11 cellular contexts compared by ENCODE assay signal in the genomic region with DNA sequence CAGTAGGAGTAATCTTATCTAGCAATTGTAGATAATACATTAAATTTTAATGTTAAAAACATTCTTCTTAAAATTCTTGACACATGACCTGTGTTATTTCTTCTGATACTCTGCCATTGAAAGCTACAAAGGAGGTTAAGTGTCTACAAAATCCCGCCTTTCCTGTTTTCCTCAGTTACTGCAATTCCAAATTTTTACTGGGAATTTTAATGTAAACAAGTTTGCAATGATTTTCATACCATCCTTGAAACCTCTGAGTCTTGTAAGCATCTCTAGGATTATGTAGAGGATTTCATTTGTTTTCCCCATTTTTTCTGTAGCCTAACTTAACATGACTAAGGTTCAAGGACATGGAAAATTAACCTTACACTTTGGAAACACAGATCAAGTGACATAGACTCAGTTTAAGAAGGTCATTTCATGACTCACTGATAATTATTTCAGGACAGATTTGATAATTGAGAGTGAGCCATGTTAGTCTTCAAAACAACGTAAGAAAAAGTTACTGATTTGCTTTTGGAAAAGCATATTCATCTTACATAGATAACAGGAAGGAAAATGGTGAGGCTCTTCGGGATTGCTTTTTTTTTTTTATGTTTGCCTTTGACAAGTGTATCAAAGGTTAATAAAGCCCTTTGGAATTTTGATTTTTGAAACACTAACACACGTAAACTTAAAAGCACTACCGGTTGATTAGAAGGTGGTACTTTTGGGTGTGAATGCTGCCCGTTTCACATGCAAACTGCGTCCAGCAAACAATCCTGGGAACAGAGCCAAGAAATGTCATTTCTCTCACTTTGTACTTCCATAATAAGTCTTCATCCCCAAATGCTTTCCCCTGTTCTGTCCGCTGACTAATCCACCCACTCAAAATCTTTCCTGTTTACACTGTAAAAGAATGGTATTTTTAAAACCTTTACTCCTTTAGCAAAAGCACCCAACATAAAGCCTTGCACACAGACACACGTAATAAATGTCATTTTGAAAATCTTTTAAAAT. TPM values are rescaled to one million over a fixed set of nuclear protein-coding genes. Genes with fewer than 3 reads are reported as not detected.
A peak's percentile ranks its signal among the peaks of the same experiment; 100 is the strongest.
DNase-seq lines count a peak whose midpoint lies in the region; ATAC-seq and TF ChIP-seq lines count a peak whose summit lies in the region.
"Had no signal": no experiment of that assay in that cellular context is flagged by ENCODE, and none has a peak within 500 bp of the region (broad histone marks: within the 10 kb centered on the region; RNA-seq: fewer than 3 reads in every experiment).

No MANE protein-coding gene starts in this region.

- no peaks in the 10 kb centered on the region for H3K9me3 ChIP-seq in Peyer's patch

- H3K9me3 Mint-ChIP-seq in Calu3 (ENCODE audit: low read depth, unreplicated experiment) (no peaks in the 10 kb centered on the region), osteocyte (ENCODE audit: unreplicated experiment) (peaks cover 15% of the 10 kb centered on the region)
- no peaks in the 10 kb centered on the region for H3K9me3 Mint-ChIP-seq in activated naive CD8-positive, alpha-beta T cell treated with anti-CD3 and anti-CD28 coated beads for 36 hours

- no peak for TF ChIP-seq POLR2A in Peyer's patch (IDR thresholded peaks at IDR 0.05)

- H3K4me3 ChIP-seq in epithelial cell of proximal tubule (ENCODE audit: low read depth, low read length) (no peak overlapping the region), Peyer's patch (peak overlapping the region in 1 of 4 donors; percentile 6)
- H3K4me3 ChIP-seq: skin epidermis had no signal

- H3K27ac Mint-ChIP-seq in Calu3 (ENCODE audit: unreplicated experiment) = peak overlapping the region; percentile 81
- peak overlapping the region; percentile 71 for H3K27ac Mint-ChIP-seq in osteocyte (ENCODE audit: unreplicated experiment)
- H3K27ac Mint-ChIP-seq in activated naive CD8-positive, alpha-beta T cell treated with anti-CD3 and anti-CD28 coated beads for 36 hours = no peak overlapping the region
- H3K27ac Mint-ChIP-seq: activated B cell treated with CpG ODN at 0.5 μM for 24 hours had no signal

- H3K4me3 Mint-ChIP-seq in Calu3 (ENCODE audit: low read depth, unreplicated experiment) = peak overlapping the region; percentile 54
- peak overlapping the region; percentile 34 for H3K4me3 Mint-ChIP-seq in osteocyte (ENCODE audit: unreplicated experiment)
- H3K4me3 Mint-ChIP-seq in activated naive CD8-positive, alpha-beta T cell treated with anti-CD3 and anti-CD28 coated beads for 36 hours = no peak overlapping the region
- H3K4me3 Mint-ChIP-seq: activated B cell treated with CpG ODN at 0.5 μM for 24 hours had no signal

- no peak for TF ChIP-seq CTCF in Calu3 (IDR thresholded peaks at IDR 0.05; ENCODE audit: unreplicated experiment)
- TF ChIP-seq CTCF in epithelial cell of proximal tubule (conservative IDR thresholded peaks at IDR 0.05; ENCODE audit: low read depth, low read length) = no peak
- no peak for TF ChIP-seq CTCF in osteocyte (IDR thresholded peaks at IDR 0.05)
- no peak for TF ChIP-seq CTCF in Peyer's patch (IDR thresholded peaks at IDR 0.05)

- no TSS peak for BruUV-seq in Calu3 (replicated peaks; lab: Mats Ljungman, UMichigan)

- peaks cover 35% of the 10 kb centered on the region for H3K4me1 Mint-ChIP-seq in Calu3 (ENCODE audit: low read depth, unreplicated experiment)
- peaks cover 62% of the 10 kb centered on the region for H3K4me1 Mint-ChIP-seq in osteocyte (ENCODE audit: unreplicated experiment)
- H3K4me1 Mint-ChIP-seq in activated naive CD8-positive, alpha-beta T cell treated with anti-CD3 and anti-CD28 coated beads for 36 hours = no peaks in the 10 kb centered on the region
- H3K4me1 Mint-ChIP-seq: activated B cell treated with CpG ODN at 0.5 μM for 24 hours had no signal

- no peak overlapping the region for H3K27ac ChIP-seq in Peyer's patch

- intact Hi-C loops in Calu3 (cut with micrococcal nuclease; ENCODE audit: unreplicated experiment) = loop anchor here (2.0 kb wide), 1 partner anchor 42 kb away; no protein-coding TSS in a partner anchor

- H3K27me3 Mint-ChIP-seq in Calu3 (ENCODE audit: unreplicated experiment) = no peaks in the 10 kb centered on the region
- no peaks in the 10 kb centered on the region for H3K27me3 Mint-ChIP-seq in osteocyte (ENCODE audit: unreplicated experiment)
- peaks cover 6% of the 10 kb centered on the region for H3K27me3 Mint-ChIP-seq in activated naive CD8-positive, alpha-beta T cell treated with anti-CD3 and anti-CD28 coated beads for 36 hours

- CTCF ChIA-PET in Calu3 (lab: Charles Lee) = no interaction called here

- H3K36me3 ChIP-seq in Peyer's patch = no peaks in the 10 kb centered on the region

- H3K36me3 Mint-ChIP-seq in Calu3 (ENCODE audit: insufficient read depth, unreplicated experiment) = no peaks in the 10 kb centered on the region
- no peaks in the 10 kb centered on the region for H3K36me3 Mint-ChIP-seq in osteocyte (ENCODE audit: unreplicated experiment)
- no peaks in the 10 kb centered on the region for H3K36me3 Mint-ChIP-seq in activated naive CD8-positive, alpha-beta T cell treated with anti-CD3 and anti-CD28 coated beads for 36 hours

- peak; percentile 6 for DNase-seq in Calu3
- peak; percentile 63 for DNase-seq in NCI-H69 (lab: John Stamatoyannopoulos, UW)
- peak; percentile 71 for DNase-seq in epithelial cell of proximal tubule (ENCODE audit: low read depth)
- no peak for DNase-seq in osteocyte (ENCODE audit: extremely low spot score, unreplicated experiment)
- DNase-seq in Peyer's patch = no peak
- no peak for DNase-seq in activated naive CD8-positive, alpha-beta T cell treated with anti-CD3 and anti-CD28 coated beads for 36 hours
- DNase-seq in NCI-H2107 (lab: John Stamatoyannopoulos, UW) = no peak
- DNase-seq: activated B cell treated with CpG ODN at 0.5 μM for 24 hours, MM.1S had no signal

- H3K27me3 ChIP-seq in Peyer's patch = no peaks in the 10 kb centered on the region

- H3K4me1 ChIP-seq in Peyer's patch = no peaks in the 10 kb centered on the region

- ATAC-seq in GM21528 (IDR thresholded peaks at IDR 0.05; ENCODE audit: low FRiP score, unreplicated experiment) = no peak

RNA-seq across cellular contexts. Expression of gene PDLIM5, which starts 39.4 kb away (rescaled TPM):
- total RNA-seq in Calu3 (2022) (122 and 129 TPM in 2 replicates), epithelial cell of proximal tubule (47.2 and 48.8 TPM in 2 replicates), osteocyte (301 and 324 TPM in 2 replicates), Peyer's patch (100 to 1,000 TPM; 112 to 197 (median 158) TPM)
- 10 to 100 TPM; 15.1 to 17.0 TPM for total RNA-seq in activated naive CD8-positive, alpha-beta T cell treated with anti-CD3 and anti-CD28 coated beads for 36 hours

Comparison
In these comparisons a context has a peak if more than half of its experiments do, and no peak if none do; other contexts are left out.
1. DNase-seq: peak in Calu3 (single experiment), NCI-H69 (single experiment) and epithelial cell of proximal tubule (single experiment); none in osteocyte (single experiment), Peyer's patch (0 of 3), activated naive CD8-positive, alpha-beta T cell treated with anti-CD3 and anti-CD28 coated beads for 36 hours (single experiment) and NCI-H2107 (single experiment).